8 cellular contexts compared by ENCODE assay signal in the genomic region with DNA sequence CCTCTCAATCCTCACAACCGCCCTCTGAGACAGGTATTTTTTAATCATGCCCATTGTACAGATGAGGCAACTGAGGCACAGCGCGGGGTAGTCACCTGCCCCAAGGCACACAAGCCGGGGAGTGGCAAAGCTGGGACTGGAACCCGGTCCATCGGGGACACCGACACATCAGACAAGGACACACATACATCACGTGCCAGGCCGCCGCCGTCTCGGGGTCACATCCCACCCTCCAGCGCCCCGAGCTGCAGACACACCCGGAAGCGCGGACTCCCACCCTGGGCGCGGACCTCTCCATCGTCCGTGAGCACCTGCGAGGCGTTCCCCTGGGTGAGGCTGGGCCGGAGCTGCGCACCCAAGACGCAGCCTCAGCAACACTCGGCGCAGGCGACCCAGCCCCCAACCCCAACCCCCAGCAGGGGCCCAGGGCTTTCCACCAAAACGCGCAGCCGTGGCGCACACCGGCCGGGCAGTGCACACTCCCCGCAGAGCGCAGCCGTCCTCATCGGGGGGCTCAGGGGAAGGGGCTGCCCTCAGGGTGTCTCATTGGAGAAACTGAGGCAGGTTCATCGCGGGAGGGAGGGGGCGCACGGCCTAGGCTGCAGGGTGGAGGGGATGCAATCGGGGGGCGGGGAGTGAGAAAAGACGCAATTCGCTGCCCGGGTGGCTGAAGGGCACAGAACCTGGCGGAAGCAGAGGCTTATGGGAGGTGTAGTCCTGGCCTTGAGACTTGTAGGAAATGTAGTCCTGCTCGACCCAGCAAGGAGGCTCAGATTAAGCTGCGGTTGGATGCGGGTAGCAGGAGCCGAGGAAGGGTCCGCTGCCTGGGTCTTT. TPM values are rescaled to one million over a fixed set of nuclear protein-coding genes. Genes with fewer than 3 reads are reported as not detected.
DNase-seq lines count a peak whose midpoint lies in the region; ATAC-seq and TF ChIP-seq lines count a peak whose summit lies in the region.

No MANE protein-coding gene starts in this region.

- no peak for TF ChIP-seq POLR2A in suprapubic skin (IDR thresholded peaks at IDR 0.05)

- in situ Hi-C loops in Panc1 (cut with HindIII; ENCODE audit: low pct_unique_long_range_greater_than_20kb, low sequenced_read_pairs), result no loop called here

- no peaks in the 10 kb centered on the region for H3K9me3 Mint-ChIP-seq in activated T-helper 1 cell treated with anti-CD3 and anti-CD28 coated beads, Interleukin-12 subunit alpha, Interleukin-12 subunit beta, Interleukin-2, Interleukin-4 antibody, amounts not matched to agents 30 ng/mL and 10 ng/mL and 1 ng/mL, durations not matched to agents 14 hours and 24 hours and 36 hours
- no peaks in the 10 kb centered on the region for H3K9me3 Mint-ChIP-seq in nephron

- intact Hi-C loops in Panc1 (cut with micrococcal nuclease; ENCODE audit: unreplicated experiment), result no loop called here
- intact Hi-C loops in activated T-helper 1 cell treated with anti-CD3 and anti-CD28 coated beads, Interleukin-12 subunit alpha, Interleukin-12 subunit beta, Interleukin-2, Interleukin-4 antibody, amounts not matched to agents 30 ng/mL and 10 ng/mL and 1 ng/mL, durations not matched to agents 14 hours and 24 hours and 36 hours (cut with micrococcal nuclease), result loop anchor here (1.0 to 10.0 kb wide), 7 partner anchors 44 to 441 kb away; a partner anchor contains a TSS

- CTCF ChIA-PET in Panc1 (lab: Charles Lee), result interaction anchor here (0.6 kb wide), 1 partner anchor 28 kb away, joined by 5 read pairs; no protein-coding TSS in a partner anchor

- TF ChIP-seq EP300 in Ishikawa (IDR thresholded peaks at IDR 0.05; ENCODE audit: borderline replicate concordance), result 0 out of 2 replicates have a peak, but pooled peaks have one; percentile 14
- TF ChIP-seq EP300 in suprapubic skin (IDR thresholded peaks at IDR 0.05), result no peak

- TF ChIP-seq CTCF in Panc1 (IDR thresholded peaks at IDR 0.05) (no peak), nephron (IDR thresholded peaks at IDR 0.05; ENCODE audit: unreplicated experiment in 3 of 3) (no peak), suprapubic skin (IDR thresholded peaks at IDR 0.05) (no peak)

- BruUV-seq in Panc1 (replicated peaks; lab: Mats Ljungman, UMichigan), result no TSS peak

- TF ChIP-seq RAD21 in Ishikawa (IDR thresholded peaks at IDR 0.05; ENCODE audit: low read depth), result no peak

- H3K27me3 Mint-ChIP-seq in activated T-helper 1 cell treated with anti-CD3 and anti-CD28 coated beads, Interleukin-12 subunit alpha, Interleukin-12 subunit beta, Interleukin-2, Interleukin-4 antibody, amounts not matched to agents 30 ng/mL and 10 ng/mL and 1 ng/mL, durations not matched to agents 14 hours and 24 hours and 36 hours (ENCODE audit: insufficient read depth), result peaks cover 3% of the 10 kb centered on the region
- H3K27me3 Mint-ChIP-seq in nephron (ENCODE audit: low read depth), result peaks cover 17% of the 10 kb centered on the region

- peak; percentile 90 for ATAC-seq in Panc1
- no peak for ATAC-seq in HG03175 (IDR thresholded peaks at IDR 0.05; ENCODE audit: unreplicated experiment)

- 5% methylated on average over 19 of the region's 54 CpGs for WGBS in suprapubic skin

- peak overlapping the region; percentile 57 for H3K4me3 ChIP-seq in Panc1 (ENCODE audit: low read depth in 2 of 2, low read length in 2 of 2)
- peak overlapping the region; percentile 59 for H3K4me3 ChIP-seq in suprapubic skin

- H3K4me1 ChIP-seq in Panc1 (ENCODE audit: control insufficient read depth, insufficient read depth, low read length) (peaks cover 4% of the 10 kb centered on the region; the same call in 1 of the 2 replicates), suprapubic skin (peaks cover 22% of the 10 kb centered on the region)

- H3K27ac ChIP-seq in Panc1 (ENCODE audit: low read length) (no peak overlapping the region), suprapubic skin (no peak overlapping the region)

- DNase-seq in GF-D8 (lab: John Stamatoyannopoulos, UW), result peak; percentile 31
- DNase-seq in Panc1 (ENCODE audit: low read depth, low spot score), result no peak
- DNase-seq in activated T-helper 1 cell treated with anti-CD3 and anti-CD28 coated beads, Interleukin-12 subunit alpha, Interleukin-12 subunit beta, Interleukin-2, Interleukin-4 antibody, amounts not matched to agents 30 ng/mL and 10 ng/mL and 1 ng/mL, durations not matched to agents 14 hours and 24 hours and 36 hours (ENCODE audit: low spot score), result peak; percentile 64
- peak; percentile 37 for DNase-seq in fibroblast of the conjunctiva (ENCODE audit: low read depth)
- no peak for DNase-seq in suprapubic skin (ENCODE audit: low spot score in 2 of 2)

- H3K27me3 ChIP-seq in Panc1 (ENCODE audit: control insufficient read depth, insufficient read depth, low read length), result no peaks in the 10 kb centered on the region
- H3K27me3 ChIP-seq in suprapubic skin, result peaks cover 36% of the 10 kb centered on the region

- H3K9me3 ChIP-seq in Panc1 (ENCODE audit: control insufficient read depth, insufficient read depth, low read depth, low read length) (no peaks in the 10 kb centered on the region), suprapubic skin (no peaks in the 10 kb centered on the region)

- H3K36me3 Mint-ChIP-seq in activated T-helper 1 cell treated with anti-CD3 and anti-CD28 coated beads, Interleukin-12 subunit alpha, Interleukin-12 subunit beta, Interleukin-2, Interleukin-4 antibody, amounts not matched to agents 30 ng/mL and 10 ng/mL and 1 ng/mL, durations not matched to agents 14 hours and 24 hours and 36 hours (ENCODE audit: low read depth), result no peaks in the 10 kb centered on the region
- no peaks in the 10 kb centered on the region for H3K36me3 Mint-ChIP-seq in nephron (ENCODE audit: low read depth)

- peaks cover 14% of the 10 kb centered on the region for H3K4me1 Mint-ChIP-seq in activated T-helper 1 cell treated with anti-CD3 and anti-CD28 coated beads, Interleukin-12 subunit alpha, Interleukin-12 subunit beta, Interleukin-2, Interleukin-4 antibody, amounts not matched to agents 30 ng/mL and 10 ng/mL and 1 ng/mL, durations not matched to agents 14 hours and 24 hours and 36 hours (ENCODE audit: low read depth)
- peaks cover 5% of the 10 kb centered on the region for H3K4me1 Mint-ChIP-seq in nephron

- POLR2A ChIA-PET in Panc1 (lab: Charles Lee), result interaction anchor here (0.5 kb wide), 2 partner anchors 20 to 37 kb away, joined by 3 to 9 read pairs; no protein-coding TSS in a partner anchor

- H3K4me3 Mint-ChIP-seq in activated T-helper 1 cell treated with anti-CD3 and anti-CD28 coated beads, Interleukin-12 subunit alpha, Interleukin-12 subunit beta, Interleukin-2, Interleukin-4 antibody, amounts not matched to agents 30 ng/mL and 10 ng/mL and 1 ng/mL, durations not matched to agents 14 hours and 24 hours and 36 hours, result no peak overlapping the region
- H3K4me3 Mint-ChIP-seq in nephron, result no peak overlapping the region

- H3K36me3 ChIP-seq in Panc1 (ENCODE audit: control insufficient read depth, insufficient read depth, low read length) (no peaks in the 10 kb centered on the region), suprapubic skin (no peaks in the 10 kb centered on the region)

- peak overlapping the region; percentile 46 for H3K27ac Mint-ChIP-seq in activated T-helper 1 cell treated with anti-CD3 and anti-CD28 coated beads, Interleukin-12 subunit alpha, Interleukin-12 subunit beta, Interleukin-2, Interleukin-4 antibody, amounts not matched to agents 30 ng/mL and 10 ng/mL and 1 ng/mL, durations not matched to agents 14 hours and 24 hours and 36 hours
- peak overlapping the region in 2 of 3 experiments; percentile 48 to 75 for H3K27ac Mint-ChIP-seq in nephron

TF ChIP-seq in Ishikawa, 13 proteins besides CTCF, POLR2A, EP300 and RAD21 (continues in another document):
- TF ChIP-seq CEBPB (IDR thresholded peaks at IDR 0.05) (no peak), TAF1 (IDR thresholded peaks at IDR 0.05; ENCODE audit: low read depth) (0 out of 2 replicates have a peak, but pooled peaks have one; percentile 49), TCF12 (IDR thresholded peaks at IDR 0.05; ENCODE audit: low read depth) (peak; percentile 41; the same call in 1 of the 2 replicates), ZBTB7A (IDR thresholded peaks at IDR 0.05; ENCODE audit: low read depth) (peak; percentile 92)
- TF ChIP-seq, protein P1, sequence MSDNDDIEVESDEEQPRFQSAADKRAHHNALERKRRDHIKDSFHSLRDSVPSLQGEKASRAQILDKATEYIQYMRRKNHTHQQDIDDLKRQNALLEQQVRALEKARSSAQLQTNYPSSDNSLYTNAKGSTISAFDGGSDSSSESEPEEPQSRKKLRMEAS (IDR thresholded peaks at IDR 0.05), result peak; percentile 40
- TF ChIP-seq, protein P2, sequence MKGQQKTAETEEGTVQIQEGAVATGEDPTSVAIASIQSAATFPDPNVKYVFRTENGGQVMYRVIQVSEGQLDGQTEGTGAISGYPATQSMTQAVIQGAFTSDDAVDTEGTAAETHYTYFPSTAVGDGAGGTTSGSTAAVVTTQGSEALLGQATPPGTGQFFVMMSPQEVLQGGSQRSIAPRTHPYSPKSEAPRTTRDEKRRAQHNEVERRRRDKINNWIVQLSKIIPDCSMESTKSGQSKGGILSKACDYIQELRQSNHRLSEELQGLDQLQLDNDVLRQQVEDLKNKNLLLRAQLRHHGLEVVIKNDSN (IDR thresholded peaks at IDR 0.05), result peak; percentile 55; the same call in 1 of the 2 replicates

RNA-seq across cellular contexts. Expression of a gene that starts 1.9 kb away (rescaled TPM):
- total RNA-seq in Panc1 (2021; ENCODE audit: unreplicated experiment) (10.6 TPM), suprapubic skin (1 to 10 TPM; 1.3 to 3.5 (median 1.6) TPM)
- 16.9 TPM for polyA plus RNA-seq in Panc1 (2012; ENCODE audit: insufficient read length)
- total RNA-seq in activated T-helper 1 cell treated with anti-CD3 and anti-CD28 coated beads, Interleukin-12 subunit alpha, Interleukin-12 subunit beta, Interleukin-2, Interleukin-4 antibody, amounts not matched to agents 30 ng/mL and 10 ng/mL and 1 ng/mL, durations not matched to agents 14 hours and 24 hours and 36 hours, result 2.0 and 3.1 TPM in 2 replicates

RNA-seq across cellular contexts. Expression of a gene that starts 38.5 kb away (rescaled TPM):
- total RNA-seq in Panc1 (2021; ENCODE audit: unreplicated experiment) (3.6 TPM), suprapubic skin (100 to 1,000 TPM in 2 of 4 donors, 10 to 100 TPM in 2; 26.0 to 162 (median 122) TPM)
- 7.1 TPM for polyA plus RNA-seq in Panc1 (2012; ENCODE audit: insufficient read length)
- not detected in 2 replicates for total RNA-seq in activated T-helper 1 cell treated with anti-CD3 and anti-CD28 coated beads, Interleukin-12 subunit alpha, Interleukin-12 subunit beta, Interleukin-2, Interleukin-4 antibody, amounts not matched to agents 30 ng/mL and 10 ng/mL and 1 ng/mL, durations not matched to agents 14 hours and 24 hours and 36 hours

RNA-seq across cellular contexts. Expression of a gene that starts 44.3 kb away (rescaled TPM):
- total RNA-seq in Panc1 (2021; ENCODE audit: unreplicated experiment) (53.4 TPM), suprapubic skin (10 to 100 TPM; 54.9 to 86.5 (median 63.2) TPM)
- polyA plus RNA-seq in Panc1 (2012; ENCODE audit: insufficient read length), result 47.4 TPM
- total RNA-seq in activated T-helper 1 cell treated with anti-CD3 and anti-CD28 coated beads, Interleukin-12 subunit alpha, Interleukin-12 subunit beta, Interleukin-2, Interleukin-4 antibody, amounts not matched to agents 30 ng/mL and 10 ng/mL and 1 ng/mL, durations not matched to agents 14 hours and 24 hours and 36 hours, result 35.9 and 37.1 TPM in 2 replicates

RNA-seq across cellular contexts. Expression of a gene that starts 58.1 kb away (rescaled TPM):
- total RNA-seq in Panc1 (2021; ENCODE audit: unreplicated experiment) (2.9 TPM), suprapubic skin (1 to 10 TPM; 4.2 to 4.7 (median 4.6) TPM)
- polyA plus RNA-seq in Panc1 (2012; ENCODE audit: insufficient read length), result 0.82 TPM
- 2.2 and 2.4 TPM in 2 replicates for total RNA-seq in activated T-helper 1 cell treated with anti-CD3 and anti-CD28 coated beads, Interleukin-12 subunit alpha, Interleukin-12 subunit beta, Interleukin-2, Interleukin-4 antibody, amounts not matched to agents 30 ng/mL and 10 ng/mL and 1 ng/mL, durations not matched to agents 14 hours and 24 hours and 36 hours

Comparison
In these comparisons a context has a peak if more than half of its experiments do, and no peak if none do; other contexts are left out.
1. DNase-seq: peak in GF-D8 (single experiment), activated T-helper 1 cell treated with anti-CD3 and anti-CD28 coated beads, Interleukin-12 subunit alpha, Interleukin-12 subunit beta, Interleukin-2, Interleukin-4 antibody, amounts not matched to agents 30 ng/mL and 10 ng/mL and 1 ng/mL, durations not matched to agents 14 hours and 24 hours and 36 hours (single experiment) and fibroblast of the conjunctiva (single experiment); none in Panc1 (single experiment) and suprapubic skin (0 of 2).